ENCODE assay signal across 9 cellular contexts in the genomic region with DNA sequence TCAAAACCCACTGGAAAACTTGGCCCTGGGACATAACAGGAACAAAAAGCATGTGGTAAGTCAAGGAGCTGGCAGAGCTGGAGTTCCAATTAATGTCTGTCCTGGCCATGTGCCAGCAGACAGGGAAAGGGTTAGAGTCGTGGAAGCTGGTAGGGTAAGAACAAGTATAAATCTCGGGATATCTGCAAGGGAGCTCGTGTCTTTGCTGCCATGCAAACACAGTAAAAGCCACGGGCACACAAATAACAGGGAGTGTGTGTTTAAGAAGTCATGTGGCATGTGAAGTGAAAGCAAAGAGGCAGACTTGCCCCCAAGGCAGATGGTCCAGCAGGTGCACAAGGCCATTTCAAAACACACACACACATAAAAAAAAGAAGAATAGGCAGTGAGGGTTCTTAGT. TPM values are rescaled to one million over a fixed set of nuclear protein-coding genes. Genes with fewer than 3 reads are reported as not detected.
A peak's percentile ranks its signal among the peaks of the same experiment; 100 is the strongest.
DNase-seq lines count a peak whose midpoint lies in the region; ATAC-seq lines count a peak whose summit lies in the region.
"Had no signal": no experiment of that assay in that cellular context is flagged by ENCODE, and none has a peak within 500 bp of the region (broad histone marks: within the 10 kb centered on the region; RNA-seq: fewer than 3 reads in every experiment).

No MANE protein-coding gene starts in this region.

- peaks cover 0 to under 1% (median 0%) of the 10 kb centered on the region in 7 donors for H3K9me3 Mint-ChIP-seq in CD4-positive, CD25-positive, alpha-beta regulatory T cell

- no peak overlapping the region for H3K4me3 ChIP-seq in CD4-positive, CD25-positive, alpha-beta regulatory T cell (ENCODE audit: low read depth, low read length)
- H3K4me3 ChIP-seq: lung had no signal

- peaks cover 0 to 20% (median 1%) of the 10 kb centered on the region in 4 donors for H3K4me1 Mint-ChIP-seq in CD4-positive, CD25-positive, alpha-beta regulatory T cell

- no peaks in the 10 kb centered on the region for H3K4me1 ChIP-seq in CD4-positive, CD25-positive, alpha-beta regulatory T cell (ENCODE audit: control insufficient read depth, insufficient read depth, low read length, poor library complexity, severe bottlenecking)

- no peaks in the 10 kb centered on the region for H3K27me3 ChIP-seq in CD4-positive, CD25-positive, alpha-beta regulatory T cell (ENCODE audit: control insufficient read depth, insufficient read depth, low read length)

- peak overlapping the region in 2 of 3 donors; percentile 13 to 55 for H3K27ac Mint-ChIP-seq in CD4-positive, CD25-positive, alpha-beta regulatory T cell

- H3K4me3 Mint-ChIP-seq in CD4-positive, CD25-positive, alpha-beta regulatory T cell, result peak overlapping the region in 1 of 4 donors; percentile 51

- no peak for DNase-seq in CD4-positive, CD25-positive, alpha-beta regulatory T cell
- DNase-seq in NCI-H446 (lab: John Stamatoyannopoulos, UW) (peak; percentile 44 to 88), dermis blood vessel endothelial cell (peak; percentile 20), occipital lobe (lab: John Stamatoyannopoulos, UW) (no peak), NCI-H187 treated with DMSO at 0.1 percent for 48 hours (lab: John Stamatoyannopoulos, UW) (no peak), glomerular visceral epithelial cell (ENCODE audit: extremely low spot score) (no peak)

- no peaks in the 10 kb centered on the region for H3K36me3 ChIP-seq in CD4-positive, CD25-positive, alpha-beta regulatory T cell (ENCODE audit: control insufficient read depth, insufficient read depth, low read length)

- no peaks in the 10 kb centered on the region for H3K36me3 Mint-ChIP-seq in CD4-positive, CD25-positive, alpha-beta regulatory T cell

- ATAC-seq in CD4-positive, CD25-positive, alpha-beta regulatory T cell (ENCODE audit: low read depth in 2 of 2), result no peak
- ATAC-seq in HG02610 (IDR thresholded peaks at IDR 0.05; ENCODE audit: unreplicated experiment) (peak; percentile 29), HG03025 (IDR thresholded peaks at IDR 0.05; ENCODE audit: low FRiP score, unreplicated experiment) (no peak)

- no peaks in the 10 kb centered on the region for H3K27me3 Mint-ChIP-seq in CD4-positive, CD25-positive, alpha-beta regulatory T cell

- H3K9me3 ChIP-seq in CD4-positive, CD25-positive, alpha-beta regulatory T cell (ENCODE audit: control insufficient read depth in 2 of 2, low read length in 2 of 2), result no peaks in the 10 kb centered on the region

- H3K27ac ChIP-seq in CD4-positive, CD25-positive, alpha-beta regulatory T cell (ENCODE audit: insufficient read depth, low read length, poor library complexity, severe bottlenecking), result no peak overlapping the region

RNA-seq across cellular contexts. Expression of gene ARHGAP12, which starts 32.6 kb away (rescaled TPM):
- total RNA-seq in CD4-positive, CD25-positive, alpha-beta regulatory T cell, result 28.3 TPM
- 10 to 100 TPM in 3 of 4 donors, 1 to 10 TPM in 1; 8.8 to 12.4 (median 11.7) TPM for polyA plus RNA-seq in CD4-positive, CD25-positive, alpha-beta regulatory T cell
- total RNA-seq in dermis blood vessel endothelial cell (26.2 and 35.6 TPM in 2 replicates), occipital lobe (96.5 TPM)

Comparison
In these comparisons a context has a peak if more than half of its experiments do, and no peak if none do; other contexts are left out.
1. DNase-seq: peak in NCI-H446 (2 of 2) and dermis blood vessel endothelial cell (single experiment); none in CD4-positive, CD25-positive, alpha-beta regulatory T cell (0 of 3), occipital lobe (single experiment), NCI-H187 treated with DMSO at 0.1 percent for 48 hours (single experiment) and glomerular visceral epithelial cell (single experiment).